In genomic region chr5:112419596-112420110, GRCh38 we compare ENCODE assay signal across 8 cellular contexts. TPM values are rescaled to one million over a fixed set of nuclear protein-coding genes. Genes with fewer than 3 reads are reported as not detected.
DNase-seq lines count a peak whose midpoint lies in the region; ATAC-seq, FAIRE-seq and TF ChIP-seq lines count a peak whose summit lies in the region.

No MANE protein-coding gene starts in this region.

- POLR2A ChIA-PET in H1 (lab: Charles Lee; ENCODE audit: partially characterized antibody) = interaction anchor here (0.8 to 4.4 kb wide), 6 partner anchors 9 to 258 kb away, joined by 3 to 24 read pairs (median 5); no protein-coding TSS in a partner anchor

- H3K9me3 Mint-ChIP-seq in Calu3 (ENCODE audit: low read depth, unreplicated experiment) = no peaks in the 10 kb centered on the region
- H3K9me3 Mint-ChIP-seq in memory B cell = peaks cover 4% of the 10 kb centered on the region

- H3K27ac Mint-ChIP-seq in Calu3 (ENCODE audit: unreplicated experiment) = peak overlapping the region; percentile 40
- no peak overlapping the region for H3K27ac Mint-ChIP-seq in memory B cell

- CTCF ChIA-PET in Calu3 (lab: Charles Lee) (interaction anchor here (0.7 to 2.9 kb wide), 20 partner anchors 21 to 429 kb away, joined by 3 to 24 read pairs (median 6); no protein-coding TSS in a partner anchor), H1 (lab: Charles Lee; ENCODE audit: partially characterized antibody) (interaction anchor here (0.6 to 8.7 kb wide), 54 partner anchors 9 to 272 kb away, joined by 3 to 77 read pairs (median 8); no protein-coding TSS in a partner anchor)

- H3K79me1 ChIP-seq in H1 (ENCODE audit: low read depth, low read length) = no peaks in the 10 kb centered on the region

- H3K27me3 ChIP-seq in H1 (replicated peaks in 1 of 4; ENCODE audit: control insufficient read depth in 3 of 4, extremely low read depth in 1 of 4, insufficient read depth in 3 of 4, low read length in 3 of 4) (peaks cover 5 to 43% (median 23%) of the 10 kb centered on the region in 4 experiments), transverse colon (peaks cover 9% of the 10 kb centered on the region)

- peak overlapping the region; percentile 97 for H2AFZ ChIP-seq in H1 (ENCODE audit: low read length)

- TF ChIP-seq CTCF in Calu3 (IDR thresholded peaks at IDR 0.05; ENCODE audit: unreplicated experiment) = no peak
- no peak for TF ChIP-seq CTCF in H1 (IDR thresholded peaks at IDR 0.05; ENCODE audit: control extremely low read depth in 1 of 3, insufficient read depth in 1 of 3, low read depth in 1 of 3, low read length in 3 of 3)
- TF ChIP-seq CTCF in transverse colon (IDR thresholded peaks at IDR 0.05) = no peak

- no peak overlapping the region for H2BK120ac ChIP-seq in H1 (replicated peaks; ENCODE audit: low read depth, low read length)

- no peak for FAIRE-seq in H1 (lab: Jason Lieb, UNC)

- peak overlapping the region; percentile 94 to 96 for H3K4me2 ChIP-seq in H1 (ENCODE audit: insufficient read depth in 1 of 2, low read depth in 2 of 2, low read length in 2 of 2)

- TF ChIP-seq EP300 in H1 (IDR thresholded peaks at IDR 0.05; ENCODE audit: borderline replicate concordance in 1 of 2, low read depth in 2 of 2, low read length in 2 of 2) (no peak), transverse colon (IDR thresholded peaks at IDR 0.05; ENCODE audit: low read depth) (no peak)

- no peak overlapping the region; a peak in 2 of 7 replicates for H3K9ac ChIP-seq in H1 (replicated peaks in 1 of 4; ENCODE audit: extremely low read depth in 1 of 4, low read depth in 3 of 4, low read length in 3 of 4)

- H2BK15ac ChIP-seq in H1 (ENCODE audit: low read length) = peak overlapping the region; percentile 49; the same call in 1 of the 2 replicates

- peak overlapping the region; percentile 92; the same call in 1 of the 2 replicates for H2BK12ac ChIP-seq in H1 (ENCODE audit: low read depth, low read length)

- H3K9me3 ChIP-seq in H1 (ENCODE audit: insufficient read depth in 2 of 2, low read depth in 1 of 2, low read length in 1 of 2) (no peaks in the 10 kb centered on the region), transverse colon (no peaks in the 10 kb centered on the region)

- peak overlapping the region; percentile 42 for H3K56ac ChIP-seq in H1 (replicated peaks; ENCODE audit: insufficient read length, low read depth, low read length)

- in situ Hi-C loops in SK-MEL-5 (cut with HindIII; ENCODE audit: low pct_unique_long_range_greater_than_20kb, low sequenced_read_pairs) = no loop called here
- in situ Hi-C loops in transverse colon (cut with MboI; ENCODE audit: low pct_ligation_motif_present in 1 of 4, low pct_unique_long_range_greater_than_20kb in 1 of 4, low sequenced_read_pairs in 3 of 4) = loop anchor here (10.0 to 25.0 kb wide), 3 partner anchors 207 to 245 kb away; no protein-coding TSS in a partner anchor

- H3K4me3 Mint-ChIP-seq in Calu3 (ENCODE audit: low read depth, unreplicated experiment) (peak overlapping the region; percentile 93), memory B cell (peak overlapping the region; percentile 86)

- H3K36me3 Mint-ChIP-seq in Calu3 (ENCODE audit: insufficient read depth, unreplicated experiment) = peaks cover 38% of the 10 kb centered on the region
- peaks cover 2% of the 10 kb centered on the region for H3K36me3 Mint-ChIP-seq in memory B cell

- no peak overlapping the region for H3K4ac ChIP-seq in H1 (replicated peaks; ENCODE audit: insufficient read length, low read depth, low read length)

- BruUV-seq in Calu3 (replicated peaks; lab: Mats Ljungman, UMichigan) = no TSS peak

- H3K4me1 Mint-ChIP-seq in Calu3 (ENCODE audit: low read depth, unreplicated experiment) (no peaks in the 10 kb centered on the region), memory B cell (peaks cover 8% of the 10 kb centered on the region)

- peak overlapping the region; percentile 61 for H4K91ac ChIP-seq in H1 (replicated peaks; ENCODE audit: insufficient read length, low read length)

- TF ChIP-seq RAD21 in H1 (IDR thresholded peaks at IDR 0.05 in 1 of 2, conservative IDR thresholded peaks at IDR 0.05 in 1 of 2; ENCODE audit: low read depth in 2 of 2, low read length in 2 of 2) = no peak

- TF ChIP-seq POLR2A in H1 (IDR thresholded peaks at IDR 0.05; ENCODE audit: control extremely low read depth in 1 of 2, low read depth in 2 of 2, low read length in 2 of 2) = no peak
- TF ChIP-seq POLR2A in transverse colon (IDR thresholded peaks at IDR 0.05) = peak; percentile 64

- H3K27ac ChIP-seq in H1 (ENCODE audit: low read depth, low read length) (no peak overlapping the region), transverse colon (peak overlapping the region; percentile 83 to 86 (median 85))

- H3K4me3 ChIP-seq in H1 (ENCODE audit: extremely low read depth in 1 of 4, insufficient read depth in 2 of 4, low read depth in 3 of 4, low read length in 4 of 4) = peak overlapping the region; percentile 60 to 88 (median 80)
- H3K4me3 ChIP-seq in transverse colon = peak overlapping the region; percentile 77 to 88 (median 84)

- H3K4me1 ChIP-seq in H1 (replicated peaks in 1 of 4; ENCODE audit: control insufficient read depth in 3 of 4, insufficient read depth in 4 of 4, low read length in 3 of 4) = peaks cover 0 to 10% (median under 1%) of the 10 kb centered on the region in 4 experiments; a peak in 2 of 7 replicates
- peaks cover 0 to 9% (median 1%) of the 10 kb centered on the region in 4 donors for H3K4me1 ChIP-seq in transverse colon

- no peak overlapping the region for H2BK20ac ChIP-seq in H1 (ENCODE audit: low read length)

- H3K36me3 ChIP-seq in H1 (ENCODE audit: control insufficient read depth in 2 of 4, insufficient read depth in 4 of 4, low read length in 3 of 4) (no peaks in the 10 kb centered on the region), transverse colon (no peaks in the 10 kb centered on the region)

- DNase-seq in Calu3 (peak; percentile 79), GM19238 (ENCODE audit: insufficient read length, low spot score) (peak; percentile 26), SK-MEL-5 (ENCODE audit: low read depth, low spot score) (peak; percentile 10), H1 (ENCODE audit: low read depth in 1 of 2, low spot score in 2 of 2) (peak in 1 of 2 experiments; percentile 78), memory B cell (ENCODE audit: low spot score in 2 of 2) (no peak), transverse colon (peak; percentile 71)
- DNase-seq in stimulated activated CD4-positive, alpha-beta T cell treated with anti-CD3 and anti-CD28 coated beads, Interleukin-2, amount 100 ng/mL, for 48 hours = no peak

- no peak overlapping the region for H2AK5ac ChIP-seq in H1 (ENCODE audit: low read depth, low read length)

- intact Hi-C loops in Calu3 (cut with micrococcal nuclease; ENCODE audit: unreplicated experiment) = loop anchor here (1.0 to 5.0 kb wide), 7 partner anchors 73 to 244 kb away; no protein-coding TSS in a partner anchor
- intact Hi-C loops in transverse colon (cut with DNase I; ENCODE audit: low total_unique reads) = loop anchor here (5.0 to 10.0 kb wide), 2 partner anchors 92 to 245 kb away; no protein-coding TSS in a partner anchor

- WGBS in H1 (ENCODE audit: extremely low coverage in 1 of 2, insufficient coverage in 1 of 2, insufficient read length in 1 of 2, insufficient replicate concordance in 2 of 2, low coverage in 1 of 2, low lambda C conversion rate in 2 of 2, missing lambda C conversion rate in 1 of 2), 2 experiments = 1% methylated on average over 32 of the region's 57 CpGs; no CpG with 5 or more reads in 1 of the 2 experiments
- WGBS in transverse colon (ENCODE audit: low coverage in 1 of 2), 2 donors = 1% methylated on average over 33 of the region's 57 CpGs; no CpG with 5 or more reads in 1 of the 2 donors

- H4K5ac ChIP-seq in H1 (ENCODE audit: insufficient read length, low read depth, low read length) = no peak overlapping the region

- H3K18ac ChIP-seq in H1 (ENCODE audit: extremely low read depth, low read length) = peak overlapping the region; percentile 39; the same call in 1 of the 2 replicates

- no peak overlapping the region for H2BK5ac ChIP-seq in H1 (ENCODE audit: low read depth, low read length)

- H3K23ac ChIP-seq in H1 (ENCODE audit: insufficient read length) = no peak overlapping the region

- H3K14ac ChIP-seq in H1 (ENCODE audit: insufficient read length) = no peak overlapping the region

- peak; percentile 34 for ATAC-seq in HG03135 (IDR thresholded peaks at IDR 0.05; ENCODE audit: unreplicated experiment)
- peak; percentile 43 for ATAC-seq in memory B cell (ENCODE audit: low read depth)

- no peaks in the 10 kb centered on the region for H3K79me2 ChIP-seq in H1 (ENCODE audit: control insufficient read depth in 1 of 2, insufficient read depth in 2 of 2, low read length in 2 of 2)

- no peaks in the 10 kb centered on the region for H3K27me3 Mint-ChIP-seq in Calu3 (ENCODE audit: unreplicated experiment)
- H3K27me3 Mint-ChIP-seq in memory B cell = peaks cover 14% of the 10 kb centered on the region

- no peak overlapping the region; the same call in 1 of the 2 replicates for H4K8ac ChIP-seq in H1 (ENCODE audit: extremely low read depth, insufficient read depth, low read length)

- H4K20me1 ChIP-seq in H1 (replicated peaks in 1 of 2; ENCODE audit: control insufficient read depth in 1 of 2, insufficient read depth in 2 of 2, low read length in 2 of 2) = peaks cover 0 to 2% of the 10 kb centered on the region in 2 experiments

- H3K23me2 ChIP-seq in H1 (ENCODE audit: low read depth, low read length) = peaks cover 10% of the 10 kb centered on the region

TF ChIP-seq in H1, 55 proteins besides CTCF, POLR2A, EP300 and RAD21 (continues in another document):
- no peak for TF ChIP-seq BRCA1 (IDR thresholded peaks at IDR 0.05; ENCODE audit: low read depth, low read length)
- no peak for TF ChIP-seq RNF2 (IDR thresholded peaks at IDR 0.05; ENCODE audit: borderline replicate concordance, low read depth, low read length, missing control alignments, poor library complexity, severe bottlenecking)
- TF ChIP-seq SAP30 (IDR thresholded peaks at IDR 0.05; ENCODE audit: insufficient read depth, insufficient replicate concordance, low read length) = no peak
- TF ChIP-seq CTBP2 (IDR thresholded peaks at IDR 0.05; ENCODE audit: borderline replicate concordance, insufficient read depth, insufficient read length, low read length) = peak; percentile 28

RNA-seq across cellular contexts. Expression of gene EPB41L4A, which starts 0.6 kb away (rescaled TPM):
- 27.6 and 28.6 TPM in 2 replicates for total RNA-seq in Calu3 (2022)
- 0.42 and 1.7 TPM in 2 replicates for total RNA-seq in SK-MEL-5 (2014; rRNA removed; shearing (Covaris generic))
- 1.3 and 2.8 TPM in 2 replicates for polyA plus RNA-seq in SK-MEL-5 (2015; cell fraction: cytosol; rRNA removed)
- polyA plus RNA-seq in SK-MEL-5 (2015; cell fraction: nucleus; rRNA removed) = 1.3 and 2.1 TPM in 2 replicates
- total RNA-seq in H1 (2021; fragmentation: NEBNext Ultra II Directional; extraction: Animal tissue kit (Norgen Biotek cat#: 25700)) = 4.6 and 6.1 TPM in 2 replicates
- 1.1 and 1.6 TPM in 2 replicates for polyA plus RNA-seq in H1 (2011; rRNA removed)
- 1.9 TPM for polyA plus RNA-seq in H1 (2011; cell fraction: cytosol; rRNA removed)
- 0.91 TPM for polyA plus RNA-seq in H1 (2011; cell fraction: nucleus; rRNA removed)
- polyA plus RNA-seq in H1 (2012, experiment 1 of 2) = 2.3 to 3.3 TPM (median 2.6 TPM) in 4 replicates
- 0.83 TPM for polyA plus RNA-seq in H1 (2012, experiment 2 of 2)
- polyA plus RNA-seq in H1 (2013, experiment 1 of 2) = 3.4 TPM
- 3.2 TPM for polyA plus RNA-seq in H1 (2013, experiment 2 of 2)
- polyA minus RNA-seq in H1 (2011; rRNA and poly(A)+ RNA removed) = 4.1 and 5.4 TPM in 2 replicates
- 2.3 TPM for polyA minus RNA-seq in H1 (2011; cell fraction: cytosol; rRNA and poly(A)+ RNA removed)
- polyA minus RNA-seq in H1 (2011; cell fraction: nucleus; rRNA and poly(A)+ RNA removed) = 13.5 TPM
- total RNA-seq in transverse colon = 10 to 100 TPM; 10.1 to 32.9 (median 11.6) TPM

Comparison
In these comparisons a context has a peak if more than half of its experiments do, and no peak if none do; other contexts are left out.
1. DNase-seq: peak in Calu3 (single experiment), GM19238 (single experiment), SK-MEL-5 (single experiment) and transverse colon (single experiment); none in memory B cell (0 of 2) and stimulated activated CD4-positive, alpha-beta T cell treated with anti-CD3 and anti-CD28 coated beads, Interleukin-2, amount 100 ng/mL, for 48 hours (0 of 2).